ENCODE assay signal across 12 cellular contexts in genomic region chr17:48046296-48046695, GRCh38. TPM values are rescaled to one million over a fixed set of nuclear protein-coding genes. Genes with fewer than 3 reads are reported as not detected.
DNase-seq lines count a peak whose midpoint lies in the region; ATAC-seq, FAIRE-seq and TF ChIP-seq lines count a peak whose summit lies in the region.
"Had no signal": no experiment of that assay in that cellular context is flagged by ENCODE, and none has a peak within 500 bp of the region (broad histone marks: within the 10 kb centered on the region; RNA-seq: fewer than 3 reads in every experiment).

No MANE protein-coding gene starts in this region.

- peak overlapping the region; percentile 99 for H3K4me3 Mint-ChIP-seq in activated T-helper 1 cell treated with anti-CD3 and anti-CD28 coated beads, Interleukin-12 subunit alpha, Interleukin-12 subunit beta, Interleukin-2, Interleukin-4 antibody, amounts not matched to agents 30 ng/mL and 10 ng/mL and 1 ng/mL, durations not matched to agents 14 hours and 24 hours and 36 hours
- H3K4me3 Mint-ChIP-seq in memory B cell, result peak overlapping the region; percentile 98

- POLR2A ChIA-PET in HepG2 (lab: Yijun Ruan, JAX), result interaction anchor here (1.4 to 2.1 kb wide), 2 partner anchors 13 to 62 kb away, joined by 4 to 5 read pairs; partner anchors contain the start of gene SNX11

- intact Hi-C loops in HepG2 (cut with micrococcal nuclease; ENCODE audit: unreplicated experiment) (no loop called here), right lobe of liver (cut with DNase I) (no loop called here)
- intact Hi-C loops in activated T-helper 1 cell treated with anti-CD3 and anti-CD28 coated beads, Interleukin-12 subunit alpha, Interleukin-12 subunit beta, Interleukin-2, Interleukin-4 antibody, amounts not matched to agents 30 ng/mL and 10 ng/mL and 1 ng/mL, durations not matched to agents 14 hours and 24 hours and 36 hours (cut with micrococcal nuclease), result no loop called here

- H3K79me2 ChIP-seq in HepG2 (ENCODE audit: insufficient read depth, low read length), result peaks cover 25% of the 10 kb centered on the region

- no peak for TF ChIP-seq POLR2A in HepG2 (IDR thresholded peaks at IDR 0.05; ENCODE audit: insufficient read depth in 1 of 2, low read depth in 2 of 2, low read length in 2 of 2)
- no peak for TF ChIP-seq POLR2A in right lobe of liver (IDR thresholded peaks at IDR 0.05)

- no peak overlapping the region for H3K27ac Mint-ChIP-seq in activated T-helper 1 cell treated with anti-CD3 and anti-CD28 coated beads, Interleukin-12 subunit alpha, Interleukin-12 subunit beta, Interleukin-2, Interleukin-4 antibody, amounts not matched to agents 30 ng/mL and 10 ng/mL and 1 ng/mL, durations not matched to agents 14 hours and 24 hours and 36 hours
- H3K27ac Mint-ChIP-seq in memory B cell, result peak overlapping the region; percentile 97

- H3K9me3 Mint-ChIP-seq in activated T-helper 1 cell treated with anti-CD3 and anti-CD28 coated beads, Interleukin-12 subunit alpha, Interleukin-12 subunit beta, Interleukin-2, Interleukin-4 antibody, amounts not matched to agents 30 ng/mL and 10 ng/mL and 1 ng/mL, durations not matched to agents 14 hours and 24 hours and 36 hours, result no peaks in the 10 kb centered on the region
- H3K9me3 Mint-ChIP-seq in memory B cell, result no peaks in the 10 kb centered on the region

- peaks cover 2% of the 10 kb centered on the region in 2 experiments; a peak in 3 of 5 replicates for H3K27me3 ChIP-seq in HepG2 (ENCODE audit: control insufficient read depth in 1 of 2, insufficient read depth in 2 of 2, low read length in 2 of 2)
- H3K27me3 ChIP-seq in right lobe of liver, result no peaks in the 10 kb centered on the region

- peaks cover 21% of the 10 kb centered on the region for H3K36me3 Mint-ChIP-seq in activated T-helper 1 cell treated with anti-CD3 and anti-CD28 coated beads, Interleukin-12 subunit alpha, Interleukin-12 subunit beta, Interleukin-2, Interleukin-4 antibody, amounts not matched to agents 30 ng/mL and 10 ng/mL and 1 ng/mL, durations not matched to agents 14 hours and 24 hours and 36 hours (ENCODE audit: low read depth)
- H3K36me3 Mint-ChIP-seq in memory B cell, result peaks cover 5% of the 10 kb centered on the region

- no TSS peak for BruUV-seq in HepG2 (replicated peaks; lab: Mats Ljungman, UMichigan)

- no peak overlapping the region for H3K4me3 ChIP-seq in HepG2 (replicated peaks in 1 of 3; ENCODE audit: insufficient read depth in 1 of 3, low read depth in 2 of 3, low read length in 3 of 3)
- H3K4me3 ChIP-seq in right lobe of liver, result no peak overlapping the region

- ATAC-seq in HepG2 (no peak), right lobe of liver (no peak), memory B cell (ENCODE audit: low read depth) (no peak)

- H3K27me3 Mint-ChIP-seq in activated T-helper 1 cell treated with anti-CD3 and anti-CD28 coated beads, Interleukin-12 subunit alpha, Interleukin-12 subunit beta, Interleukin-2, Interleukin-4 antibody, amounts not matched to agents 30 ng/mL and 10 ng/mL and 1 ng/mL, durations not matched to agents 14 hours and 24 hours and 36 hours (ENCODE audit: insufficient read depth), result peaks cover 4% of the 10 kb centered on the region
- no peaks in the 10 kb centered on the region for H3K27me3 Mint-ChIP-seq in memory B cell

- H3K36me3 ChIP-seq in HepG2 (replicated peaks in 1 of 2; ENCODE audit: control insufficient read depth in 1 of 2, insufficient read depth in 2 of 2, low read length in 2 of 2), result peaks cover 2 to 10% of the 10 kb centered on the region in 2 experiments
- peaks cover 0 to 9% (median 0%) of the 10 kb centered on the region in 4 donors for H3K36me3 ChIP-seq in right lobe of liver

- H3K9me3 ChIP-seq in HepG2 (ENCODE audit: low read length) (no peaks in the 10 kb centered on the region), right lobe of liver (no peaks in the 10 kb centered on the region)

- H3K9ac ChIP-seq in HepG2 (ENCODE audit: insufficient read depth, low read depth, low read length), result no peak overlapping the region

- FAIRE-seq in HepG2 (lab: Jason Lieb, UNC), result no peak
- FAIRE-seq: D721Med had no signal

- H2AFZ ChIP-seq in HepG2 (ENCODE audit: low read length), result no peak overlapping the region

- DNase-seq in HepG2 (ENCODE audit: low spot score) (no peak), right lobe of liver (no peak), memory B cell (ENCODE audit: low spot score in 2 of 2) (no peak), NCI-H524 (lab: John Stamatoyannopoulos, UW) (no peak), NCI-H187 treated with DMSO at 0.1 percent for 48 hours (lab: John Stamatoyannopoulos, UW) (no peak)
- no peak for DNase-seq in activated T-helper 1 cell treated with anti-CD3 and anti-CD28 coated beads, Interleukin-12 subunit alpha, Interleukin-12 subunit beta, Interleukin-2, Interleukin-4 antibody, amounts not matched to agents 30 ng/mL and 10 ng/mL and 1 ng/mL, durations not matched to agents 14 hours and 24 hours and 36 hours (ENCODE audit: low spot score)
- no peak for DNase-seq in NK-92 treated with Interleukin-12 subunit alpha and Interleukin-12 subunit beta, amount 100 ng/mL, for 24 hours (lab: John Stamatoyannopoulos, UW)
- no peak for DNase-seq in stimulated activated naive CD4-positive, alpha-beta T cell treated with Interleukin-2 at 50 U/mL for 16 hours (lab: John Stamatoyannopoulos, UW)
- DNase-seq: activated gamma-delta T cell; MV-4-11; stimulated activated CD4-positive, alpha-beta T cell treated with anti-CD3 and anti-CD28 coated beads, Interleukin-4, amount 100 ng/mL, for 4 hours had no signal

- CTCF ChIA-PET in HepG2 (lab: Yijun Ruan, JAX; ENCODE audit: low intra/inter-chr PET ratio, low total read pairs), result no interaction called here

- TF ChIP-seq CTCF in HepG2 (CRISPR knock-in tag; IDR thresholded peaks at IDR 0.05) (no peak), right lobe of liver (IDR thresholded peaks at IDR 0.05) (no peak)

- WGBS in HepG2 (ENCODE audit: low lambda C conversion rate), result 85% methylated on average over 7 of the region's 7 CpGs
- WGBS in right lobe of liver (ENCODE audit: insufficient coverage, low coverage, low lambda C conversion rate, missing lambda C conversion rate), result 85% methylated on average over 4 of the region's 7 CpGs

- H3K4me1 Mint-ChIP-seq in activated T-helper 1 cell treated with anti-CD3 and anti-CD28 coated beads, Interleukin-12 subunit alpha, Interleukin-12 subunit beta, Interleukin-2, Interleukin-4 antibody, amounts not matched to agents 30 ng/mL and 10 ng/mL and 1 ng/mL, durations not matched to agents 14 hours and 24 hours and 36 hours (ENCODE audit: low read depth), result peaks cover 54% of the 10 kb centered on the region
- peaks cover 29% of the 10 kb centered on the region for H3K4me1 Mint-ChIP-seq in memory B cell

- TF ChIP-seq RAD21 in HepG2 (CRISPR knock-in tag; IDR thresholded peaks at IDR 0.05), result no peak

- no peak overlapping the region for H3K4me2 ChIP-seq in HepG2 (ENCODE audit: low read depth, low read length)

- peaks cover 9% of the 10 kb centered on the region; the same call in 1 of the 2 replicates for H4K20me1 ChIP-seq in HepG2 (ENCODE audit: insufficient read depth, low read length)

- peaks cover 47% of the 10 kb centered on the region for H3K4me1 ChIP-seq in HepG2 (ENCODE audit: insufficient read depth, low read length)
- H3K4me1 ChIP-seq in right lobe of liver, result peaks cover 0 to 26% (median 7%) of the 10 kb centered on the region in 4 donors

- in situ Hi-C loops in HepG2 (cut with HindIII; ENCODE audit: extremely low pct_ligation_motif_present, low pct_unique_long_range_greater_than_20kb), result no loop called here

- no peak overlapping the region for H3K27ac ChIP-seq in HepG2 (ENCODE audit: extremely low read length, insufficient read depth, low read length)
- H3K27ac ChIP-seq in right lobe of liver, result no peak overlapping the region

- TF ChIP-seq EP300 in HepG2 (IDR thresholded peaks at IDR 0.05; ENCODE audit: low read depth in 2 of 2, low read length in 2 of 2) (no peak), HepG2 (CRISPR knock-in tag; IDR thresholded peaks at IDR 0.05; ENCODE audit: borderline replicate concordance) (no peak)

RNA-seq across cellular contexts. Expression of gene NFE2L1, which starts 1.9 kb away (rescaled TPM):
- total RNA-seq in HepG2 (2016; rRNA removed; fragmentation: Illumina TruSeq; extraction: Trizol), result 53.7 and 67.0 TPM in 2 replicates
- total RNA-seq in HepG2 (2016; cell fraction: cytosol; rRNA removed; fragmentation: Illumina TruSeq; extraction: Trizol; ENCODE audit: low read depth), result 4.7 and 5.3 TPM in 2 replicates
- total RNA-seq in HepG2 (2016; cell fraction: insoluble cytoplasmic fraction; rRNA removed; fragmentation: Illumina TruSeq; extraction: Trizol), result 48.3 and 75.7 TPM in 2 replicates
- total RNA-seq in HepG2 (2016; cell fraction: membrane; rRNA removed; fragmentation: Illumina TruSeq; extraction: Trizol), result 18.1 and 20.9 TPM in 2 replicates
- 60.7 and 74.8 TPM in 2 replicates for total RNA-seq in HepG2 (2016; cell fraction: nucleus; rRNA removed; fragmentation: Illumina TruSeq; extraction: Trizol)
- polyA plus RNA-seq in HepG2 (2011; rRNA removed), result 234 and 278 TPM in 2 replicates
- 165 and 176 TPM in 2 replicates for polyA plus RNA-seq in HepG2 (2011; cell fraction: cytosol; rRNA removed)
- polyA plus RNA-seq in HepG2 (2011; cell fraction: nucleus; rRNA removed), result 160 and 175 TPM in 2 replicates
- 180 and 241 TPM in 2 replicates for polyA plus RNA-seq in HepG2 (2012)
- 4.2 and 4.4 TPM in 2 replicates for polyA plus RNA-seq in HepG2 (2016; cell fraction: cytosol; fragmentation: Illumina TruSeq; extraction: Trizol; ENCODE audit: low read depth)
- polyA plus RNA-seq in HepG2 (2016; cell fraction: insoluble cytoplasmic fraction; fragmentation: Illumina TruSeq; extraction: Trizol; ENCODE audit: low read depth), result 37.5 and 44.9 TPM in 2 replicates
- 11.3 and 11.8 TPM in 2 replicates for polyA plus RNA-seq in HepG2 (2016; cell fraction: membrane; fragmentation: Illumina TruSeq; extraction: Trizol; ENCODE audit: low read depth)
- polyA plus RNA-seq in HepG2 (2016; cell fraction: nucleus; fragmentation: Illumina TruSeq; extraction: Trizol; ENCODE audit: insufficient read depth, low read depth), result 92.7 and 103 TPM in 2 replicates
- polyA minus RNA-seq in HepG2 (2011; rRNA and poly(A)+ RNA removed; ENCODE audit: low replicate concordance), result 108 and 333 TPM in 2 replicates
- polyA minus RNA-seq in HepG2 (2011; cell fraction: cytosol; rRNA and poly(A)+ RNA removed), result 114 and 124 TPM in 2 replicates
- polyA minus RNA-seq in HepG2 (2011; cell fraction: nucleus; rRNA and poly(A)+ RNA removed), result 57.3 and 65.6 TPM in 2 replicates
- 100 to 1,000 TPM in 4 of 6 experiments, 10 to 100 TPM in 2; 63.1 to 156 (median 117) TPM for total RNA-seq in right lobe of liver
- total RNA-seq in activated T-helper 1 cell treated with anti-CD3 and anti-CD28 coated beads, Interleukin-12 subunit alpha, Interleukin-12 subunit beta, Interleukin-2, Interleukin-4 antibody, amounts not matched to agents 30 ng/mL and 10 ng/mL and 1 ng/mL, durations not matched to agents 14 hours and 24 hours and 36 hours, result 86.6 and 92.0 TPM in 2 replicates

RNA-seq across cellular contexts. Expression of gene COPZ2, which starts 8.7 kb away (rescaled TPM):
- total RNA-seq in HepG2 (2016; rRNA removed; fragmentation: Illumina TruSeq; extraction: Trizol) (0.74 and 1.5 TPM in 2 replicates), right lobe of liver (10 to 100 TPM; 18.9 to 26.6 (median 23.8) TPM)
- 0.81 and 1.5 TPM in 2 replicates for total RNA-seq in HepG2 (2016; cell fraction: cytosol; rRNA removed; fragmentation: Illumina TruSeq; extraction: Trizol; ENCODE audit: low read depth)
- total RNA-seq in HepG2 (2016; cell fraction: insoluble cytoplasmic fraction; rRNA removed; fragmentation: Illumina TruSeq; extraction: Trizol), result 0.91 TPM in 1 of 2 replicates, not detected in the other
- 0.96 and 1.8 TPM in 2 replicates for total RNA-seq in HepG2 (2016; cell fraction: membrane; rRNA removed; fragmentation: Illumina TruSeq; extraction: Trizol)
- total RNA-seq in HepG2 (2016; cell fraction: nucleus; rRNA removed; fragmentation: Illumina TruSeq; extraction: Trizol), result 1.4 TPM in 1 of 2 replicates, not detected in the other
- polyA plus RNA-seq in HepG2 (2011; rRNA removed), result 0.48 and 0.61 TPM in 2 replicates
- 0.48 and 0.96 TPM in 2 replicates for polyA plus RNA-seq in HepG2 (2011; cell fraction: cytosol; rRNA removed)
- 0.68 and 0.90 TPM in 2 replicates for polyA plus RNA-seq in HepG2 (2011; cell fraction: nucleus; rRNA removed)
- polyA plus RNA-seq in HepG2 (2012), result 0.63 and 1.8 TPM in 2 replicates
- polyA plus RNA-seq in HepG2 (2016; cell fraction: cytosol; fragmentation: Illumina TruSeq; extraction: Trizol; ENCODE audit: low read depth), result 2.3 and 2.4 TPM in 2 replicates
- 0.87 and 4.9 TPM in 2 replicates for polyA plus RNA-seq in HepG2 (2016; cell fraction: insoluble cytoplasmic fraction; fragmentation: Illumina TruSeq; extraction: Trizol; ENCODE audit: low read depth)
- polyA plus RNA-seq in HepG2 (2016; cell fraction: membrane; fragmentation: Illumina TruSeq; extraction: Trizol; ENCODE audit: low read depth), result 1.1 and 2.1 TPM in 2 replicates
- polyA plus RNA-seq in HepG2 (2016; cell fraction: nucleus; fragmentation: Illumina TruSeq; extraction: Trizol; ENCODE audit: insufficient read depth, low read depth), result 2.4 TPM in 1 of 2 replicates, not detected in the other
- polyA minus RNA-seq in HepG2 (2011; rRNA and poly(A)+ RNA removed; ENCODE audit: low replicate concordance), result 0.50 and 0.94 TPM in 2 replicates
- not detected in 2 replicates for polyA minus RNA-seq in HepG2 (2011; cell fraction: cytosol; rRNA and poly(A)+ RNA removed)
- polyA minus RNA-seq in HepG2 (2011; cell fraction: nucleus; rRNA and poly(A)+ RNA removed), result 0.77 TPM in 1 of 2 replicates, not detected in the other
- total RNA-seq in activated T-helper 1 cell treated with anti-CD3 and anti-CD28 coated beads, Interleukin-12 subunit alpha, Interleukin-12 subunit beta, Interleukin-2, Interleukin-4 antibody, amounts not matched to agents 30 ng/mL and 10 ng/mL and 1 ng/mL, durations not matched to agents 14 hours and 24 hours and 36 hours, result 3.4 and 5.8 TPM in 2 replicates

RNA-seq across cellular contexts. Expression of gene CBX1, which starts 55.0 kb away (rescaled TPM):
- 108 and 143 TPM in 2 replicates for total RNA-seq in HepG2 (2016; rRNA removed; fragmentation: Illumina TruSeq; extraction: Trizol)
- total RNA-seq in HepG2 (2016; cell fraction: cytosol; rRNA removed; fragmentation: Illumina TruSeq; extraction: Trizol; ENCODE audit: low read depth), result 16.2 and 17.8 TPM in 2 replicates
- 108 and 140 TPM in 2 replicates for total RNA-seq in HepG2 (2016; cell fraction: insoluble cytoplasmic fraction; rRNA removed; fragmentation: Illumina TruSeq; extraction: Trizol)
- 67.2 and 72.5 TPM in 2 replicates for total RNA-seq in HepG2 (2016; cell fraction: membrane; rRNA removed; fragmentation: Illumina TruSeq; extraction: Trizol)
- total RNA-seq in HepG2 (2016; cell fraction: nucleus; rRNA removed; fragmentation: Illumina TruSeq; extraction: Trizol), result 42.1 and 47.3 TPM in 2 replicates
- polyA plus RNA-seq in HepG2 (2011; rRNA removed), result 14.1 and 17.8 TPM in 2 replicates
- 10.3 and 14.7 TPM in 2 replicates for polyA plus RNA-seq in HepG2 (2011; cell fraction: cytosol; rRNA removed)
- polyA plus RNA-seq in HepG2 (2011; cell fraction: nucleus; rRNA removed), result 6.8 and 9.2 TPM in 2 replicates
- 50.0 and 59.7 TPM in 2 replicates for polyA plus RNA-seq in HepG2 (2012)
- 17.9 and 19.4 TPM in 2 replicates for polyA plus RNA-seq in HepG2 (2016; cell fraction: cytosol; fragmentation: Illumina TruSeq; extraction: Trizol; ENCODE audit: low read depth)
- 155 TPM in 2 replicates for polyA plus RNA-seq in HepG2 (2016; cell fraction: insoluble cytoplasmic fraction; fragmentation: Illumina TruSeq; extraction: Trizol; ENCODE audit: low read depth)
- polyA plus RNA-seq in HepG2 (2016; cell fraction: membrane; fragmentation: Illumina TruSeq; extraction: Trizol; ENCODE audit: low read depth), result 52.8 TPM in 2 replicates
- 70.7 and 71.8 TPM in 2 replicates for polyA plus RNA-seq in HepG2 (2016; cell fraction: nucleus; fragmentation: Illumina TruSeq; extraction: Trizol; ENCODE audit: insufficient read depth, low read depth)
- polyA minus RNA-seq in HepG2 (2011; rRNA and poly(A)+ RNA removed; ENCODE audit: low replicate concordance), result 6.5 and 6.7 TPM in 2 replicates
- 12.5 and 14.1 TPM in 2 replicates for polyA minus RNA-seq in HepG2 (2011; cell fraction: cytosol; rRNA and poly(A)+ RNA removed)
- polyA minus RNA-seq in HepG2 (2011; cell fraction: nucleus; rRNA and poly(A)+ RNA removed), result 9.0 and 9.3 TPM in 2 replicates
- 10 to 100 TPM in 2 of 6 experiments, 1 to 10 TPM in 4; 7.0 to 10.5 (median 9.9) TPM for total RNA-seq in right lobe of liver
- 61.1 and 62.4 TPM in 2 replicates for total RNA-seq in activated T-helper 1 cell treated with anti-CD3 and anti-CD28 coated beads, Interleukin-12 subunit alpha, Interleukin-12 subunit beta, Interleukin-2, Interleukin-4 antibody, amounts not matched to agents 30 ng/mL and 10 ng/mL and 1 ng/mL, durations not matched to agents 14 hours and 24 hours and 36 hours
